Comparison of ENCODE assay signal across 8 cellular contexts in genomic region chr4:158810487-158811215, GRCh38. TPM values are rescaled to one million over a fixed set of nuclear protein-coding genes. Genes with fewer than 3 reads are reported as not detected.
DNase-seq lines count a peak whose midpoint lies in the region; ATAC-seq and TF ChIP-seq lines count a peak whose summit lies in the region.

No MANE protein-coding gene starts in this region.

- H3K27me3 ChIP-seq in foreskin keratinocyte = no peaks in the 10 kb centered on the region

- DNase-seq in ACHN (peak; percentile 78), foreskin keratinocyte (peak; percentile 85 to 91), pulmonary artery endothelial cell (ENCODE audit: low read depth, low spot score) (peak; percentile 75), SK-N-DZ (ENCODE audit: low spot score) (no peak), NCI-H748 (lab: John Stamatoyannopoulos, UW; ENCODE audit: unreplicated experiment) (no peak)

- peak; percentile 17 for ATAC-seq in GM21619 (IDR thresholded peaks at IDR 0.05; ENCODE audit: unreplicated experiment)
- peak; percentile 97 for ATAC-seq in foreskin keratinocyte
- no peak for ATAC-seq in HG03025 (IDR thresholded peaks at IDR 0.05; ENCODE audit: low FRiP score, unreplicated experiment)

- H3K4me1 ChIP-seq in foreskin keratinocyte = peaks cover 38% of the 10 kb centered on the region

- no peak for TF ChIP-seq CTCF in WI38 (IDR thresholded peaks at IDR 0.05; ENCODE audit: low read depth, low read length)
- peak; percentile 53 for TF ChIP-seq CTCF in foreskin keratinocyte (conservative IDR thresholded peaks at IDR 0.05)

- peak overlapping the region; percentile 68 for H3K27ac ChIP-seq in foreskin keratinocyte

- H3K4me3 ChIP-seq in WI38 (ENCODE audit: low read depth, low read length) = peak overlapping the region; percentile 28; the same call in 1 of the 2 replicates

- in situ Hi-C loops in ACHN (cut with HindIII; ENCODE audit: low pct_ligation_motif_present, low pct_unique_long_range_greater_than_20kb, low sequenced_read_pairs) = no loop called here

RNA-seq across cellular contexts. Expression of gene FNIP2, which starts 41.8 kb away (rescaled TPM):
- 13.2 and 13.5 TPM in 2 replicates for total RNA-seq in foreskin keratinocyte
- 1.3 and 1.7 TPM in 2 replicates for polyA plus RNA-seq in foreskin keratinocyte
- 13.0 and 22.0 TPM in 2 replicates for total RNA-seq in pulmonary artery endothelial cell
- polyA plus RNA-seq in SK-N-DZ (2014; cell fraction: cytosol; rRNA removed) = 10.5 and 12.3 TPM in 2 replicates
- 7.9 and 8.6 TPM in 2 replicates for polyA plus RNA-seq in SK-N-DZ (2014; cell fraction: nucleus; rRNA removed)

Comparison
In these comparisons a context has a peak if more than half of its experiments do, and no peak if none do; other contexts are left out.
1. DNase-seq: peak in ACHN (single experiment), foreskin keratinocyte (2 of 2) and pulmonary artery endothelial cell (single experiment); none in SK-N-DZ (single experiment) and NCI-H748 (single experiment).